8 cellular contexts compared by ENCODE assay signal in genomic region chr10:125982256-125982948, GRCh38.
DNase-seq lines count a peak whose midpoint lies in the region; ATAC-seq and TF ChIP-seq lines count a peak whose summit lies in the region.

No MANE protein-coding gene starts in this region.

- no peak overlapping the region for H2AFZ ChIP-seq in IMR-90 (replicated peaks; ENCODE audit: low read length, poor library complexity)

- no peaks in the 10 kb centered on the region for H3K9me3 ChIP-seq in IMR-90 (ENCODE audit: control insufficient read depth, insufficient read depth, low read length)
- H3K9me3 ChIP-seq in liver (ENCODE audit: control insufficient read depth in 4 of 4, low read length in 3 of 4) = no peaks in the 10 kb centered on the region
- H3K9me3 ChIP-seq in transverse colon = no peaks in the 10 kb centered on the region

- H2BK20ac ChIP-seq in IMR-90 (ENCODE audit: low read depth, low read length) = no peak overlapping the region

- H3K27me3 ChIP-seq in IMR-90 (ENCODE audit: control insufficient read depth, insufficient read depth, low read length) (peaks cover 20% of the 10 kb centered on the region; the same call in 1 of the 2 replicates), liver (ENCODE audit: control insufficient read depth in 4 of 4, insufficient read depth in 4 of 4, low read length in 3 of 4) (peaks cover 0 to 2% (median 0%) of the 10 kb centered on the region in 4 donors), transverse colon (no peaks in the 10 kb centered on the region)

- H4K91ac ChIP-seq in IMR-90 (ENCODE audit: insufficient read depth, low read depth, low read length) = no peak overlapping the region

- peak; percentile 71 for TF ChIP-seq CTCF in IMR-90 (conservative IDR thresholded peaks at IDR 0.05; ENCODE audit: low read depth, low read length)
- TF ChIP-seq CTCF in RWPE1 (conservative IDR thresholded peaks at IDR 0.05; ENCODE audit: low read depth) = peak; percentile 57
- TF ChIP-seq CTCF in liver (IDR thresholded peaks at IDR 0.05; ENCODE audit: low read depth, low read length, missing input control) = peak; percentile 64
- peak; percentile 63 to 76 (median 66) for TF ChIP-seq CTCF in transverse colon (IDR thresholded peaks at IDR 0.05)

- no peak overlapping the region for H2BK120ac ChIP-seq in IMR-90 (ENCODE audit: low read depth, low read length)

- TF ChIP-seq RAD21 in IMR-90 (IDR thresholded peaks at IDR 0.05; ENCODE audit: low read length) = peak; percentile 92
- peak; percentile 86 to 92 for TF ChIP-seq RAD21 in liver (IDR thresholded peaks at IDR 0.05)

- H3K79me1 ChIP-seq in IMR-90 (ENCODE audit: low read depth in 1 of 2, low read length in 2 of 2) = no peaks in the 10 kb centered on the region

- no peak overlapping the region for H3K4me2 ChIP-seq in IMR-90 (ENCODE audit: low read depth, low read length)

- no peak overlapping the region for H3K23ac ChIP-seq in IMR-90 (ENCODE audit: low read depth, low read length)

- no peak for DNase-seq in activated CD4-positive, CD25-positive, alpha-beta regulatory T cell treated with anti-CD3 and anti-CD28 coated beads, Interleukin-2, amount 50 U/mL, for 72 hours
- DNase-seq in IMR-90 (peak; percentile 74), RWPE1 (ENCODE audit: low spot score) (peak; percentile 44), dermis microvascular lymphatic vessel endothelial cell (ENCODE audit: low read depth in 2 of 2) (peak; percentile 56 to 74), transverse colon (peak; percentile 17)

- ATAC-seq in activated CD4-positive, CD25-positive, alpha-beta regulatory T cell treated with anti-CD3 and anti-CD28 coated beads, Interleukin-2, amount 50 U/mL, for 24 hours = peak; percentile 64 to 65
- ATAC-seq in GM21576 (IDR thresholded peaks at IDR 0.05; ENCODE audit: unreplicated experiment) = peak; percentile 64
- ATAC-seq in IMR-90 (ENCODE audit: low read depth) = peak; percentile 90

- H3K4me1 ChIP-seq in IMR-90 (ENCODE audit: control insufficient read depth, insufficient read depth, low read length) = no peaks in the 10 kb centered on the region
- no peaks in the 10 kb centered on the region for H3K4me1 ChIP-seq in liver (ENCODE audit: control insufficient read depth in 4 of 4, insufficient read depth in 4 of 4, low read length in 3 of 4)
- no peaks in the 10 kb centered on the region for H3K4me1 ChIP-seq in transverse colon

- no peak overlapping the region for H3K4ac ChIP-seq in IMR-90 (ENCODE audit: low read depth, low read length)

- POLR2A ChIA-PET in IMR-90 (lab: Charles Lee; ENCODE audit: unreplicated experiment) (interaction anchor here (0.5 kb wide), 1 partner anchor 1213 kb away, joined by 13 read pairs; no protein-coding TSS in a partner anchor), RWPE1 (lab: Yijun Ruan, JAX; ENCODE audit: low non-redundant PET) (no interaction called here)

- H3K9me1 ChIP-seq in IMR-90 (ENCODE audit: insufficient read depth, low read length) = no peaks in the 10 kb centered on the region; the same call in 1 of the 2 replicates

- WGBS in IMR-90 (ENCODE audit: extremely low coverage in 2 of 2, insufficient read length in 1 of 2), 2 experiments = 0% methylated on average over 2 of the region's 6 CpGs; no CpG with 5 or more reads in 1 of the 2 experiments
- WGBS in liver = 10% methylated on average over 6 of the region's 6 CpGs
- WGBS in transverse colon (ENCODE audit: low coverage in 1 of 2), 2 donors = 8 to 13% methylated on average over 3 to 6 of the region's 6 CpGs

- H4K8ac ChIP-seq in IMR-90 (ENCODE audit: low read depth in 2 of 2, low read length in 2 of 2) = no peak overlapping the region

- H3K27ac ChIP-seq in IMR-90 (ENCODE audit: insufficient read depth, low read length) = no peak overlapping the region
- no peak overlapping the region for H3K27ac ChIP-seq in RWPE1
- no peak overlapping the region for H3K27ac ChIP-seq in liver (ENCODE audit: low read depth in 1 of 2, low read length in 2 of 2)
- no peak overlapping the region for H3K27ac ChIP-seq in transverse colon

- no TSS peak for BruUV-seq in IMR-90 (replicated peaks; lab: Mats Ljungman, UMichigan)

- TF ChIP-seq EP300 in transverse colon (IDR thresholded peaks at IDR 0.05; ENCODE audit: low read depth) = no peak

- TF ChIP-seq POLR2A in IMR-90 (IDR thresholded peaks at IDR 0.05; ENCODE audit: low read depth, low read length) (no peak), transverse colon (IDR thresholded peaks at IDR 0.05) (no peak)

- H2BK15ac ChIP-seq in IMR-90 (ENCODE audit: low read depth, low read length) = no peak overlapping the region

- H2AK9ac ChIP-seq in IMR-90 (replicated peaks; ENCODE audit: low read depth, low read length, poor library complexity) = no peak overlapping the region

- intact Hi-C loops in IMR-90 (cut with micrococcal nuclease) = loop anchor here (1.0 to 5.0 kb wide), 9 partner anchors 115 to 1870 kb away; no protein-coding TSS in a partner anchor
- intact Hi-C loops in transverse colon (cut with DNase I; ENCODE audit: low total_unique reads) = loop anchor here (10.0 kb wide), 1 partner anchor 762 kb away; no protein-coding TSS in a partner anchor

- no peak overlapping the region for H3K4me3 ChIP-seq in IMR-90 (ENCODE audit: insufficient read depth, low read depth, low read length)
- no peak overlapping the region for H3K4me3 ChIP-seq in liver (ENCODE audit: low read depth in 1 of 3, low read length in 3 of 3)
- no peak overlapping the region for H3K4me3 ChIP-seq in transverse colon

- no peaks in the 10 kb centered on the region for H4K20me1 ChIP-seq in IMR-90 (ENCODE audit: insufficient read depth, low read length)

- in situ Hi-C loops in IMR-90 (cut with MboI; ENCODE audit: low sequenced_read_pairs) = no loop called here
- in situ Hi-C loops in transverse colon (cut with MboI; ENCODE audit: low pct_ligation_motif_present in 1 of 4, low pct_unique_long_range_greater_than_20kb in 1 of 4, low sequenced_read_pairs in 3 of 4) = loop anchor here in 3 of 4 donors (10.0 to 25.0 kb wide), 3 partner anchors 405 to 780 kb away; partner anchors contain the start of gene ADAM12 (in 3 of the 3)

- H3K56ac ChIP-seq in IMR-90 (ENCODE audit: extremely low read depth, insufficient read depth, low read length) = no peak overlapping the region

- H3K14ac ChIP-seq in IMR-90 (replicated peaks; ENCODE audit: low read depth, low read length) = no peak overlapping the region

- CTCF ChIA-PET in IMR-90 (lab: Yijun Ruan, JAX) (interaction anchor here (1.1 to 4.1 kb wide), 5 partner anchors 10 to 767 kb away, joined by 3 to 21 read pairs (median 4); no protein-coding TSS in a partner anchor), RWPE1 (lab: Yijun Ruan, JAX) (interaction anchor here (0.6 to 1.8 kb wide), 4 partner anchors 180 to 1445 kb away, joined by 3 to 8 read pairs (median 4); no protein-coding TSS in a partner anchor)

- no peaks in the 10 kb centered on the region for H3K36me3 ChIP-seq in IMR-90 (ENCODE audit: control insufficient read depth, insufficient read depth, low read length)
- no peaks in the 10 kb centered on the region for H3K36me3 ChIP-seq in liver (ENCODE audit: control insufficient read depth in 4 of 4, insufficient read depth in 3 of 4, low read depth in 1 of 4, low read length in 3 of 4)
- H3K36me3 ChIP-seq in transverse colon = no peaks in the 10 kb centered on the region

- dilution Hi-C loops in IMR-90 (cut with HindIII; ENCODE audit: low sequenced_read_pairs, unreplicated experiment) = no loop called here

- no peak overlapping the region for H3K18ac ChIP-seq in IMR-90 (ENCODE audit: low read depth, low read length)

- H2BK5ac ChIP-seq in IMR-90 (ENCODE audit: low read depth, low read length, poor library complexity, severe bottlenecking) = no peak overlapping the region

- peak overlapping the region; percentile 38; the same call in 1 of the 2 replicates for H2AK5ac ChIP-seq in IMR-90 (ENCODE audit: low read depth, low read length)

- no peak overlapping the region for H4K5ac ChIP-seq in IMR-90 (ENCODE audit: low read depth, low read length)

- H3K9ac ChIP-seq in IMR-90 (ENCODE audit: low read depth, low read length) (no peak overlapping the region), liver (ENCODE audit: low read depth in 1 of 2, low read length in 2 of 2) (no peak overlapping the region)

TF ChIP-seq in IMR-90, 13 proteins besides CTCF, POLR2A, EP300 and RAD21:
- TF ChIP-seq SMC3 (IDR thresholded peaks at IDR 0.05; ENCODE audit: low read depth, low read length) (peak; percentile 88), MAFK (IDR thresholded peaks at IDR 0.05; ENCODE audit: low read depth, low read length) (0 out of 2 replicates have a peak, but pooled peaks have one; percentile 11), MXI1 (IDR thresholded peaks at IDR 0.05; ENCODE audit: borderline replicate concordance, low read depth, low read length) (no peak)

TF ChIP-seq in liver, 16 proteins besides CTCF, POLR2A, EP300 and RAD21 (continues in another document):
- TF ChIP-seq REST (IDR thresholded peaks at IDR 0.05) (no peak), EGR1 (IDR thresholded peaks at IDR 0.05; ENCODE audit: low read depth in 2 of 2) (no peak), GABPA (IDR thresholded peaks at IDR 0.05 in 1 of 2, conservative IDR thresholded peaks at IDR 0.05 in 1 of 2) (no peak), SP1 (IDR thresholded peaks at IDR 0.05) (no peak), MAX (IDR thresholded peaks at IDR 0.05) (no peak)
